1 cellular context compared by ENCODE assay signal in the genomic region with DNA sequence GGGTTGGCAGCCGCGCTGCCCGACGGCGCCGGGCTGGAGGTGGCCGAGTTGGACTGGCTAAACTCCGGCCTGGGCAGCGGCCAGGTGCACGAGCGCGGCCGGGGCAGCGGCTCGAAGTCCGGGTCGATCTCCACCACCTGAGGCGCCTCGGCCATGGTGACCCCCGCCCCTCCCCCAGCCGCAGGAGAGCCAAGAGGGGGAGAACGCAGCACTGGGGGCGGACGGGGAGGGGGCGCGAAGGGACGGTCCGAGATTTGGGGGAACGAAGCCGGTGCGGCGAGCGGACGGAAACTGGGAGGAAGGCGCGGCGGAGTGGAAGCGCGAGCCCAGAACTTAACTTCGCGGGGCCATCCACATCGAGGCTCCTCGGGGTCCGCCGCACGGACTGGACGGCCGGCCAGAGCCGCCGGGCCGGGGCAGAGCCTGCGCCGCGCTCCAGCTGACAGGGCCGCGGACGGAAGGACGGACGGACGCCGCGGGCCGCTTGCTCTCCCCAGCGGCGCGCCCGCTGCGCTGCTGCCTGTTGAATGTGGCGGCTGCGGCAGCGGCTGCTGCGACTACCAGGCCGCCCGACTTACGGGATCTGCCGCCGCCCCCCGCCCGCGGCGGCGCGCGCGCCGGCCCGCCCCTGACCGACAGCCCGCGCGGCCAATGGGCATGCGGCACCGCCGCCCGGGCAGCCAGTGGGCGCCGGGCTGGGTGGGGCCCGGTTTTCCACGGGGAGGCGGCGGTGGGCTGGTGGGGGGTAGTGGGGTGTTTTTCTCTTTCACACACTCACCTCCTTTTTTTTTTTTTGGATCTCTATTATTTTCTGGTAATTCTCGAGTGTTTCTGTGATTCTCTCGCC.
TF ChIP-seq lines count a peak whose summit lies in the region.

A gene (minus strand): TSS at position 584 of the 847 bp plus-strand sequence. CDS start 429 bp downstream, at position 155.

TF ChIP-seq in HepG2, 621 proteins besides CTCF, POLR2A, EP300 and RAD21 (continued from another document and continues in another):
- TF ChIP-seq MXI1 (IDR thresholded peaks at IDR 0.05; ENCODE audit: borderline replicate concordance, low read depth, low read length) (peak; percentile 43; the same call in 1 of the 3 replicates), ZNF674 (CRISPR knock-in tag; IDR thresholded peaks at IDR 0.05; ENCODE audit: low read depth) (peak; percentile 86; the same call in 1 of the 2 replicates), RCOR2 (CRISPR knock-in tag; IDR thresholded peaks at IDR 0.05) (no peak), EZH2 (conservative IDR thresholded peaks at IDR 0.05; ENCODE audit: low read depth, low read length) (no peak), ZNF552 (CRISPR knock-in tag; IDR thresholded peaks at IDR 0.05; ENCODE audit: borderline replicate concordance) (no peak), POLR2AphosphoS5 (IDR thresholded peaks at IDR 0.05; ENCODE audit: low read depth, low read length) (peak; percentile 70), POGZ (CRISPR knock-in tag; IDR thresholded peaks at IDR 0.05) (peak; percentile 41; the same call in 1 of the 2 replicates), ZBTB7B (CRISPR knock-in tag; IDR thresholded peaks at IDR 0.05) (peak; percentile 26; the same call in 1 of the 2 replicates), RBM22 (optimal IDR thresholded peaks at IDR 0.05; ENCODE audit: low read length) (no peak), MED8 (CRISPR knock-in tag; IDR thresholded peaks at IDR 0.05; ENCODE audit: insufficient replicate concordance) (no peak), PCBP2 (optimal IDR thresholded peaks at IDR 0.05; ENCODE audit: low read depth, low read length, poor library complexity, severe bottlenecking) (no peak), JUN (CRISPR knock-in tag; IDR thresholded peaks at IDR 0.05) (no peak), HNRNPLL (IDR thresholded peaks at IDR 0.05; ENCODE audit: low read depth, low read length, poor library complexity, severe bottlenecking) (peak; percentile 96), ZZZ3 (CRISPR knock-in tag; IDR thresholded peaks at IDR 0.05; ENCODE audit: borderline replicate concordance) (no peak), SNAPC2 (CRISPR knock-in tag; IDR thresholded peaks at IDR 0.05) (no peak), NFIC (IDR thresholded peaks at IDR 0.05; ENCODE audit: low read length) (no peak), TCF12 (IDR thresholded peaks at IDR 0.05) (no peak), TCF12 (CRISPR knock-in tag; IDR thresholded peaks at IDR 0.05) (peak; percentile 55; the same call in 1 of the 2 replicates), PAF1 (CRISPR knock-in tag; IDR thresholded peaks at IDR 0.05) (no peak), HES4 (CRISPR knock-in tag; IDR thresholded peaks at IDR 0.05; ENCODE audit: borderline replicate concordance) (no peak), ZNF160 (CRISPR knock-in tag; IDR thresholded peaks at IDR 0.05) (no peak), ZNF549 (CRISPR knock-in tag; IDR thresholded peaks at IDR 0.05) (no peak), SRSF1 (optimal IDR thresholded peaks at IDR 0.05; ENCODE audit: low read depth, low read length) (no peak), AHR (CRISPR knock-in tag; IDR thresholded peaks at IDR 0.05) (peak; percentile 37; the same call in 1 of the 2 replicates), MXD4 (CRISPR knock-in tag; IDR thresholded peaks at IDR 0.05) (no peak), ELF3 (CRISPR knock-in tag; IDR thresholded peaks at IDR 0.05) (peak; percentile 13; the same call in 1 of the 2 replicates)
- TF ChIP-seq, protein P1, sequence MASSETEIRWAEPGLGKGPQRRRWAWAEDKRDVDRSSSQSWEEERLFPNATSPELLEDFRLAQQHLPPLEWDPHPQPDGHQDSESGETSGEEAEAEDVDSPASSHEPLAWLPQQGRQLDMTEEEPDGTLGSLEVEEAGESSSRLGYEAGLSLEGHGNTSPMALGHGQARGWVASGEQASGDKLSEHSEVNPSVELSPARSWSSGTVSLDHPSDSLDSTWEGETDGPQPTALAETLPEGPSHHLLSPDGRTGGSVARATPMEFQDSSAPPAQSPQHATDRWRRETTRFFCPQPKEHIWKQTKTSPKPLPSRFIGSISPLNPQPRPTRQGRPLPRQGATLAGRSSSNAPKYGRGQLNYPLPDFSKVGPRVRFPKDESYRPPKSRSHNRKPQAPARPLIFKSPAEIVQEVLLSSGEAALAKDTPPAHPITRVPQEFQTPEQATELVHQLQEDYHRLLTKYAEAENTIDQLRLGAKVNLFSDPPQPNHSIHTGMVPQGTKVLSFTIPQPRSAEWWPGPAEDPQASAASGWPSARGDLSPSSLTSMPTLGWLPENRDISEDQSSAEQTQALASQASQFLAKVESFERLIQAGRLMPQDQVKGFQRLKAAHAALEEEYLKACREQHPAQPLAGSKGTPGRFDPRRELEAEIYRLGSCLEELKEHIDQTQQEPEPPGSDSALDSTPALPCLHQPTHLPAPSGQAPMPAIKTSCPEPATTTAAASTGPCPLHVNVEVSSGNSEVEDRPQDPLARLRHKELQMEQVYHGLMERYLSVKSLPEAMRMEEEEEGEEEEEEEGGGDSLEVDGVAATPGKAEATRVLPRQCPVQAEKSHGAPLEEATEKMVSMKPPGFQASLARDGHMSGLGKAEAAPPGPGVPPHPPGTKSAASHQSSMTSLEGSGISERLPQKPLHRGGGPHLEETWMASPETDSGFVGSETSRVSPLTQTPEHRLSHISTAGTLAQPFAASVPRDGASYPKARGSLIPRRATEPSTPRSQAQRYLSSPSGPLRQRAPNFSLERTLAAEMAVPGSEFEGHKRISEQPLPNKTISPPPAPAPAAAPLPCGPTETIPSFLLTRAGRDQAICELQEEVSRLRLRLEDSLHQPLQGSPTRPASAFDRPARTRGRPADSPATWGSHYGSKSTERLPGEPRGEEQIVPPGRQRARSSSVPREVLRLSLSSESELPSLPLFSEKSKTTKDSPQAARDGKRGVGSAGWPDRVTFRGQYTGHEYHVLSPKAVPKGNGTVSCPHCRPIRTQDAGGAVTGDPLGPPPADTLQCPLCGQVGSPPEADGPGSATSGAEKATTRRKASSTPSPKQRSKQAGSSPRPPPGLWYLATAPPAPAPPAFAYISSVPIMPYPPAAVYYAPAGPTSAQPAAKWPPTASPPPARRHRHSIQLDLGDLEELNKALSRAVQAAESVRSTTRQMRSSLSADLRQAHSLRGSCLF (CRISPR knock-in tag; IDR thresholded peaks at IDR 0.05; ENCODE audit: borderline replicate concordance), result no peak
- TF ChIP-seq, protein P2, sequence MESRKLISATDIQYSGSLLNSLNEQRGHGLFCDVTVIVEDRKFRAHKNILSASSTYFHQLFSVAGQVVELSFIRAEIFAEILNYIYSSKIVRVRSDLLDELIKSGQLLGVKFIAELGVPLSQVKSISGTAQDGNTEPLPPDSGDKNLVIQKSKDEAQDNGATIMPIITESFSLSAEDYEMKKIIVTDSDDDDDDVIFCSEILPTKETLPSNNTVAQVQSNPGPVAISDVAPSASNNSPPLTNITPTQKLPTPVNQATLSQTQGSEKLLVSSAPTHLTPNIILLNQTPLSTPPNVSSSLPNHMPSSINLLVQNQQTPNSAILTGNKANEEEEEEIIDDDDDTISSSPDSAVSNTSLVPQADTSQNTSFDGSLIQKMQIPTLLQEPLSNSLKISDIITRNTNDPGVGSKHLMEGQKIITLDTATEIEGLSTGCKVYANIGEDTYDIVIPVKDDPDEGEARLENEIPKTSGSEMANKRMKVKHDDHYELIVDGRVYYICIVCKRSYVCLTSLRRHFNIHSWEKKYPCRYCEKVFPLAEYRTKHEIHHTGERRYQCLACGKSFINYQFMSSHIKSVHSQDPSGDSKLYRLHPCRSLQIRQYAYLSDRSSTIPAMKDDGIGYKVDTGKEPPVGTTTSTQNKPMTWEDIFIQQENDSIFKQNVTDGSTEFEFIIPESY (CRISPR knock-in tag; IDR thresholded peaks at IDR 0.05), result no peak
- TF ChIP-seq, protein P3, sequence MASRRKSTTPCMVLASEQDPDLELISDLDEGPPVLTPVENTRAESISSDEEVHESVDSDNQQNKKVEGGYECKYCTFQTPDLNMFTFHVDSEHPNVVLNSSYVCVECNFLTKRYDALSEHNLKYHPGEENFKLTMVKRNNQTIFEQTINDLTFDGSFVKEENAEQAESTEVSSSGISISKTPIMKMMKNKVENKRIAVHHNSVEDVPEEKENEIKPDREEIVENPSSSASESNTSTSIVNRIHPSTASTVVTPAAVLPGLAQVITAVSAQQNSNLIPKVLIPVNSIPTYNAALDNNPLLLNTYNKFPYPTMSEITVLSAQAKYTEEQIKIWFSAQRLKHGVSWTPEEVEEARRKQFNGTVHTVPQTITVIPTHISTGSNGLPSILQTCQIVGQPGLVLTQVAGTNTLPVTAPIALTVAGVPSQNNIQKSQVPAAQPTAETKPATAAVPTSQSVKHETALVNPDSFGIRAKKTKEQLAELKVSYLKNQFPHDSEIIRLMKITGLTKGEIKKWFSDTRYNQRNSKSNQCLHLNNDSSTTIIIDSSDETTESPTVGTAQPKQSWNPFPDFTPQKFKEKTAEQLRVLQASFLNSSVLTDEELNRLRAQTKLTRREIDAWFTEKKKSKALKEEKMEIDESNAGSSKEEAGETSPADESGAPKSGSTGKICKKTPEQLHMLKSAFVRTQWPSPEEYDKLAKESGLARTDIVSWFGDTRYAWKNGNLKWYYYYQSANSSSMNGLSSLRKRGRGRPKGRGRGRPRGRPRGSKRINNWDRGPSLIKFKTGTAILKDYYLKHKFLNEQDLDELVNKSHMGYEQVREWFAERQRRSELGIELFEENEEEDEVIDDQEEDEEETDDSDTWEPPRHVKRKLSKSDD (CRISPR knock-in tag; IDR thresholded peaks at IDR 0.05; ENCODE audit: low read depth), result peak; percentile 50; the same call in 1 of the 2 replicates
- TF ChIP-seq, protein P4, sequence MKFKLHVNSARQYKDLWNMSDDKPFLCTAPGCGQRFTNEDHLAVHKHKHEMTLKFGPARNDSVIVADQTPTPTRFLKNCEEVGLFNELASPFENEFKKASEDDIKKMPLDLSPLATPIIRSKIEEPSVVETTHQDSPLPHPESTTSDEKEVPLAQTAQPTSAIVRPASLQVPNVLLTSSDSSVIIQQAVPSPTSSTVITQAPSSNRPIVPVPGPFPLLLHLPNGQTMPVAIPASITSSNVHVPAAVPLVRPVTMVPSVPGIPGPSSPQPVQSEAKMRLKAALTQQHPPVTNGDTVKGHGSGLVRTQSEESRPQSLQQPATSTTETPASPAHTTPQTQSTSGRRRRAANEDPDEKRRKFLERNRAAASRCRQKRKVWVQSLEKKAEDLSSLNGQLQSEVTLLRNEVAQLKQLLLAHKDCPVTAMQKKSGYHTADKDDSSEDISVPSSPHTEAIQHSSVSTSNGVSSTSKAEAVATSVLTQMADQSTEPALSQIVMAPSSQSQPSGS (CRISPR knock-in tag; IDR thresholded peaks at IDR 0.05), result no peak
- TF ChIP-seq, protein P5, sequence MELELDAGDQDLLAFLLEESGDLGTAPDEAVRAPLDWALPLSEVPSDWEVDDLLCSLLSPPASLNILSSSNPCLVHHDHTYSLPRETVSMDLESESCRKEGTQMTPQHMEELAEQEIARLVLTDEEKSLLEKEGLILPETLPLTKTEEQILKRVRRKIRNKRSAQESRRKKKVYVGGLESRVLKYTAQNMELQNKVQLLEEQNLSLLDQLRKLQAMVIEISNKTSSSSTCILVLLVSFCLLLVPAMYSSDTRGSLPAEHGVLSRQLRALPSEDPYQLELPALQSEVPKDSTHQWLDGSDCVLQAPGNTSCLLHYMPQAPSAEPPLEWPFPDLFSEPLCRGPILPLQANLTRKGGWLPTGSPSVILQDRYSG (CRISPR knock-in tag; IDR thresholded peaks at IDR 0.05), result no peak
- TF ChIP-seq, protein P6, sequence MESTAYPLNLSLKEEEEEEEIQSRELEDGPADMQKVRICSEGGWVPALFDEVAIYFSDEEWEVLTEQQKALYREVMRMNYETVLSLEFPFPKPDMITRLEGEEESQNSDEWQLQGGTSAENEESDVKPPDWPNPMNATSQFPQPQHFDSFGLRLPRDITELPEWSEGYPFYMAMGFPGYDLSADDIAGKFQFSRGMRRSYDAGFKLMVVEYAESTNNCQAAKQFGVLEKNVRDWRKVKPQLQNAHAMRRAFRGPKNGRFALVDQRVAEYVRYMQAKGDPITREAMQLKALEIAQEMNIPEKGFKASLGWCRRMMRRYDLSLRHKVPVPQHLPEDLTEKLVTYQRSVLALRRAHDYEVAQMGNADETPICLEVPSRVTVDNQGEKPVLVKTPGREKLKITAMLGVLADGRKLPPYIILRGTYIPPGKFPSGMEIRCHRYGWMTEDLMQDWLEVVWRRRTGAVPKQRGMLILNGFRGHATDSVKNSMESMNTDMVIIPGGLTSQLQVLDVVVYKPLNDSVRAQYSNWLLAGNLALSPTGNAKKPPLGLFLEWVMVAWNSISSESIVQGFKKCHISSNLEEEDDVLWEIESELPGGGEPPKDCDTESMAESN (CRISPR knock-in tag; conservative IDR thresholded peaks at IDR 0.05), result no peak
- TF ChIP-seq, protein P7, sequence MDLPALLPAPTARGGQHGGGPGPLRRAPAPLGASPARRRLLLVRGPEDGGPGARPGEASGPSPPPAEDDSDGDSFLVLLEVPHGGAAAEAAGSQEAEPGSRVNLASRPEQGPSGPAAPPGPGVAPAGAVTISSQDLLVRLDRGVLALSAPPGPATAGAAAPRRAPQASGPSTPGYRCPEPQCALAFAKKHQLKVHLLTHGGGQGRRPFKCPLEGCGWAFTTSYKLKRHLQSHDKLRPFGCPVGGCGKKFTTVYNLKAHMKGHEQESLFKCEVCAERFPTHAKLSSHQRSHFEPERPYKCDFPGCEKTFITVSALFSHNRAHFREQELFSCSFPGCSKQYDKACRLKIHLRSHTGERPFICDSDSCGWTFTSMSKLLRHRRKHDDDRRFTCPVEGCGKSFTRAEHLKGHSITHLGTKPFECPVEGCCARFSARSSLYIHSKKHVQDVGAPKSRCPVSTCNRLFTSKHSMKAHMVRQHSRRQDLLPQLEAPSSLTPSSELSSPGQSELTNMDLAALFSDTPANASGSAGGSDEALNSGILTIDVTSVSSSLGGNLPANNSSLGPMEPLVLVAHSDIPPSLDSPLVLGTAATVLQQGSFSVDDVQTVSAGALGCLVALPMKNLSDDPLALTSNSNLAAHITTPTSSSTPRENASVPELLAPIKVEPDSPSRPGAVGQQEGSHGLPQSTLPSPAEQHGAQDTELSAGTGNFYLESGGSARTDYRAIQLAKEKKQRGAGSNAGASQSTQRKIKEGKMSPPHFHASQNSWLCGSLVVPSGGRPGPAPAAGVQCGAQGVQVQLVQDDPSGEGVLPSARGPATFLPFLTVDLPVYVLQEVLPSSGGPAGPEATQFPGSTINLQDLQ (CRISPR knock-in tag; IDR thresholded peaks at IDR 0.05), result no peak
- TF ChIP-seq, protein P8, sequence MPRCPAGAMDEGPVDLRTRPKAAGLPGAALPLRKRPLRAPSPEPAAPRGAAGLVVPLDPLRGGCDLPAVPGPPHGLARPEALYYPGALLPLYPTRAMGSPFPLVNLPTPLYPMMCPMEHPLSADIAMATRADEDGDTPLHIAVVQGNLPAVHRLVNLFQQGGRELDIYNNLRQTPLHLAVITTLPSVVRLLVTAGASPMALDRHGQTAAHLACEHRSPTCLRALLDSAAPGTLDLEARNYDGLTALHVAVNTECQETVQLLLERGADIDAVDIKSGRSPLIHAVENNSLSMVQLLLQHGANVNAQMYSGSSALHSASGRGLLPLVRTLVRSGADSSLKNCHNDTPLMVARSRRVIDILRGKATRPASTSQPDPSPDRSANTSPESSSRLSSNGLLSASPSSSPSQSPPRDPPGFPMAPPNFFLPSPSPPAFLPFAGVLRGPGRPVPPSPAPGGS (CRISPR knock-in tag; IDR thresholded peaks at IDR 0.05), result no peak
